23 cellular contexts compared by ENCODE assay signal in genomic region chr1:202818819-202819218, GRCh38. TPM values are rescaled to one million over a fixed set of nuclear protein-coding genes. Genes with fewer than 3 reads are reported as not detected.
"Had no signal": no experiment of that assay in that cellular context is flagged by ENCODE, and none has a peak within 500 bp of the region (broad histone marks: within the 10 kb centered on the region; RNA-seq: fewer than 3 reads in every experiment).

No MANE protein-coding gene starts in this region.

- H3K27ac ChIP-seq: KMS-11, PC-9, Peyer's patch, SJSA1, SK-N-MC had no signal

- FAIRE-seq: HepG2 had no signal

- H3K36me3 ChIP-seq: Peyer's patch, SJSA1 had no signal

- H3K4me1 ChIP-seq: Peyer's patch had no signal

- H3K27me3 ChIP-seq: Peyer's patch, SJSA1 had no signal

- H3K9me3 ChIP-seq: Peyer's patch, SJSA1 had no signal

- H3K9ac ChIP-seq: KMS-11 had no signal

- DNase-seq: IMR-90, Kasumi-1, MM.1S, NCI-H1092 treated with DMSO at 0.1 percent for 48 hours, NCI-H1436, NCI-H187, NCI-H2029 treated with DMSO at 0.1 percent for 48 hours, NCI-H2171 treated with DMSO at 0.1 percent for 48 hours, NCI-H2227 treated with DMSO at 0.1 percent for 48 hours, NCI-H524 treated with DMSO at 0.1 percent for 48 hours, NCI-H69, NCI-H774, OCI-M1, PC-9, Peyer's patch, Right ventricle myocardium superior, SIG-M5 had no signal

- H2AFZ ChIP-seq: PC-9 had no signal

- H3K4me2 ChIP-seq: KMS-11, PC-9 had no signal

- H3K4me3 ChIP-seq: PC-9, Peyer's patch, SJSA1, SK-N-MC had no signal

- ATAC-seq: HepG2 had no signal

RNA-seq across cellular contexts. Expression of gene PCAT6, which starts 8.1 kb away (rescaled TPM):
- total RNA-seq: HT-29; IMR-90; Peyer's patch; SJSA1; T-helper 1 cell treated with Interleukin-12 subunit alpha and Interleukin-12 subunit beta and Interleukin-4 antibody, amounts not matched to agents 30 ng/mL and 1 ng/mL, for 36 hours had no signal
